ENCODE assay signal across 1 cellular context in genomic region chr2:11687736-11688135, GRCh38.
TF ChIP-seq lines count a peak whose summit lies in the region.

No MANE protein-coding gene starts in this region.

TF ChIP-seq in WTC11, 78 proteins besides CTCF, POLR2A, EP300 and RAD21:
- TF ChIP-seq ZNF671 (CRISPR knock-in tag; IDR thresholded peaks at IDR 0.05) (no peak), ATF2 (CRISPR knock-in tag; IDR thresholded peaks at IDR 0.05; ENCODE audit: borderline replicate concordance, low read depth) (no peak)
